Comparison of ENCODE assay signal across 22 cellular contexts in the genomic region with DNA sequence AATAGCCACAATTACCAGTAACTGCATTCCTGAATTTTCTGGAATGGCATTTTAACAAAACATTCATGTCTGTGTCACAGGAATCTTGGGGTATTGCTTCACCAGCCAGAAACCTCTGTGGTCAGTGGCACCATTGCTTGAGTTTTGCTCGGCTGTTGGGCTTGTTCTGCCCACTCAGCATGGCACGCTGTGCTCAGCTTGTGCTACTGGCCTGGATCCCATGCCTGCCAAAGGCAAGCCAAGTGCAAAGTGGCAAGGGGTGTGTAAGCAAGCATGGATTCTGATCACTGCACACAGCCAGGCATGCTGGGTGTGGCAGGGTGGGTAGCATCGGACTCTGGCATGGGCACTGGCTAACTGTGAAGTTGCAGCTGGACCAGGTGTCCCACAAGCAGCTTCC.
"Had no signal": no experiment of that assay in that cellular context is flagged by ENCODE, and none has a peak within 500 bp of the region (broad histone marks: within the 10 kb centered on the region; RNA-seq: fewer than 3 reads in every experiment).

No MANE protein-coding gene starts in this region.

- H3K27me3 ChIP-seq: esophagus muscularis mucosa, uterus had no signal

- H3K4me3 ChIP-seq: esophagus muscularis mucosa, left ventricle myocardium inferior, smooth muscle cell, uterus had no signal

- DNase-seq: activated CD4-positive, alpha-beta T cell treated with anti-CD3 and anti-CD28 coated beads, Interleukin-2, amount 10 ng/mL, durations not matched to agents 7 days and 5 days; activated CD8-positive, alpha-beta T cell treated with anti-CD3 and anti-CD28 coated beads, Interleukin-2, amount 10 ng/mL, durations not matched to agents 7 days and 5 days; activated naive CD4-positive, alpha-beta T cell treated with Interleukin-2 at 50 U/mL for 16 hours; activated naive CD8-positive, alpha-beta T cell treated with anti-CD3 and anti-CD28 coated beads, Interleukin-2, amount 10 ng/mL, durations not matched to agents 7 days and 5 days; activated T-cell treated with anti-CD3 and anti-CD28 coated beads, Interleukin-2, amount 50 U/mL, for 24 hours; anterior cingulate cortex; dermis blood vessel endothelial cell; effector memory CD4-positive, alpha-beta T cell; foreskin fibroblast; hippocampal formation; left ventricle myocardium inferior; mammary epithelial cell; midbrain; occipital lobe; right cardiac atrium; stimulated activated CD4-positive, alpha-beta T cell treated with anti-CD3 and anti-CD28 coated beads, Interleukin-4, amount 100 ng/mL, for 4 hours; stimulated activated naive B cell treated with anti-CD40 and anti-IgM and Interleukin-4, amounts not matched to agents 10 μg/mL and 1 μg/mL and 100 μg/mL, for 72 hours; uterus had no signal

- H3K9me3 ChIP-seq: esophagus muscularis mucosa, left ventricle myocardium inferior, uterus had no signal

- H3K4me1 ChIP-seq: esophagus muscularis mucosa, left ventricle myocardium inferior, uterus had no signal

- H3K36me3 ChIP-seq: esophagus muscularis mucosa, left ventricle myocardium inferior, uterus had no signal

- ATAC-seq: activated CD4-positive, CD25-positive, alpha-beta regulatory T cell treated with anti-CD3 and anti-CD28 coated beads, Interleukin-2, amount 50 U/mL, for 24 hours; activated CD8-positive, alpha-beta T cell treated with anti-CD3 and anti-CD28 coated beads, Interleukin-2, amount 10 ng/mL, durations not matched to agents 7 days and 5 days; right cardiac atrium; SK-N-SH treated with all-trans-retinoic acid at 6 μM for 48 hours; stimulated activated naive B cell treated with anti-CD40 and anti-IgM and Interleukin-4, amounts not matched to agents 10 μg/mL and 1 μg/mL and 100 μg/mL, for 72 hours had no signal

- H3K4me2 ChIP-seq: smooth muscle cell had no signal

- H3K27ac ChIP-seq: esophagus muscularis mucosa, left ventricle myocardium inferior, uterus had no signal
